8 cellular contexts compared by ENCODE assay signal in genomic region chr11:37449146-37449545, GRCh38.
DNase-seq lines count a peak whose midpoint lies in the region; ATAC-seq and TF ChIP-seq lines count a peak whose summit lies in the region.

No MANE protein-coding gene starts in this region.

- H3K36me3 Mint-ChIP-seq in HFFc6 (ENCODE audit: low read depth) = no peaks in the 10 kb centered on the region
- H3K36me3 Mint-ChIP-seq in activated CD4-positive, alpha-beta T cell treated with anti-CD3 and anti-CD28 coated beads for 36 hours (ENCODE audit: low read depth) = no peaks in the 10 kb centered on the region
- H3K36me3 Mint-ChIP-seq in CD4-positive, alpha-beta memory T cell = no peaks in the 10 kb centered on the region
- H3K36me3 Mint-ChIP-seq in activated CD8-positive, alpha-beta T cell treated with anti-CD3 and anti-CD28 coated beads for 36 hours (ENCODE audit: low read depth) = no peaks in the 10 kb centered on the region

- POLR2A ChIA-PET in AG04449 (lab: Yijun Ruan, JAX) = no interaction called here
- POLR2A ChIA-PET in activated CD4-positive, alpha-beta T cell treated with anti-CD3 and anti-CD28 coated beads for 36 hours (lab: Charles Lee) = no interaction called here
- POLR2A ChIA-PET in CD4-positive, alpha-beta memory T cell (lab: Charles Lee; ENCODE audit: partially characterized antibody) = no interaction called here
- POLR2A ChIA-PET in activated CD8-positive, alpha-beta T cell treated with anti-CD3 and anti-CD28 coated beads for 36 hours (lab: Charles Lee) = no interaction called here

- H3K27ac ChIP-seq in CD4-positive, alpha-beta memory T cell (ENCODE audit: low read depth, low read length) = no peak overlapping the region
- H3K27ac ChIP-seq in thyroid gland = no peak overlapping the region

- no peak overlapping the region for H3K4me3 Mint-ChIP-seq in HFFc6
- no peak overlapping the region for H3K4me3 Mint-ChIP-seq in activated CD4-positive, alpha-beta T cell treated with anti-CD3 and anti-CD28 coated beads for 36 hours
- H3K4me3 Mint-ChIP-seq in CD4-positive, alpha-beta memory T cell = no peak overlapping the region
- no peak overlapping the region for H3K4me3 Mint-ChIP-seq in activated CD8-positive, alpha-beta T cell treated with anti-CD3 and anti-CD28 coated beads for 36 hours

- no peaks in the 10 kb centered on the region for H3K27me3 Mint-ChIP-seq in HFFc6 (ENCODE audit: insufficient read depth)
- no peaks in the 10 kb centered on the region for H3K27me3 Mint-ChIP-seq in activated CD4-positive, alpha-beta T cell treated with anti-CD3 and anti-CD28 coated beads for 36 hours
- H3K27me3 Mint-ChIP-seq in CD4-positive, alpha-beta memory T cell = no peaks in the 10 kb centered on the region
- H3K27me3 Mint-ChIP-seq in activated CD8-positive, alpha-beta T cell treated with anti-CD3 and anti-CD28 coated beads for 36 hours = no peaks in the 10 kb centered on the region

- peak; percentile 25 for TF ChIP-seq CTCF in AG04449 (IDR thresholded peaks at IDR 0.05; ENCODE audit: insufficient read depth, low read length, missing control alignments)
- peak; percentile 82 for TF ChIP-seq CTCF in HFFc6 (IDR thresholded peaks at IDR 0.05)
- no peak for TF ChIP-seq CTCF in thyroid gland (IDR thresholded peaks at IDR 0.05)
- no peak for TF ChIP-seq CTCF in activated CD8-positive, alpha-beta T cell treated with anti-CD3 and anti-CD28 coated beads for 36 hours (IDR thresholded peaks at IDR 0.05)

- no peaks in the 10 kb centered on the region for H3K4me1 ChIP-seq in CD4-positive, alpha-beta memory T cell (ENCODE audit: insufficient read depth, low read length)
- H3K4me1 ChIP-seq in thyroid gland = no peaks in the 10 kb centered on the region

- H3K27me3 ChIP-seq in CD4-positive, alpha-beta memory T cell (ENCODE audit: insufficient read depth, low read length) = no peaks in the 10 kb centered on the region
- H3K27me3 ChIP-seq in thyroid gland = no peaks in the 10 kb centered on the region

- intact Hi-C loops in activated CD4-positive, alpha-beta T cell treated with anti-CD3 and anti-CD28 coated beads for 36 hours (cut with DNase I, micrococcal nuclease) = no loop called here
- intact Hi-C loops in CD4-positive, alpha-beta memory T cell (cut with micrococcal nuclease) = no loop called here
- intact Hi-C loops in thyroid gland (cut with DNase I) = no loop called here
- intact Hi-C loops in activated CD8-positive, alpha-beta T cell treated with anti-CD3 and anti-CD28 coated beads for 36 hours (cut with micrococcal nuclease) = no loop called here

- no peak for TF ChIP-seq POLR2A in thyroid gland (IDR thresholded peaks at IDR 0.05)

- H3K9me3 ChIP-seq in CD4-positive, alpha-beta memory T cell (ENCODE audit: control insufficient read depth in 1 of 2, low read length in 2 of 2) = no peaks in the 10 kb centered on the region
- H3K9me3 ChIP-seq in thyroid gland = no peaks in the 10 kb centered on the region

- no peak for ATAC-seq in activated CD4-positive, alpha-beta T cell treated with anti-CD3 and anti-CD28 coated beads for 36 hours
- ATAC-seq in activated CD8-positive, alpha-beta T cell treated with anti-CD3 and anti-CD28 coated beads for 36 hours = no peak

- H3K4me1 Mint-ChIP-seq in HFFc6 (ENCODE audit: low read depth) = peaks cover 35% of the 10 kb centered on the region
- H3K4me1 Mint-ChIP-seq in activated CD4-positive, alpha-beta T cell treated with anti-CD3 and anti-CD28 coated beads for 36 hours = no peaks in the 10 kb centered on the region
- H3K4me1 Mint-ChIP-seq in CD4-positive, alpha-beta memory T cell = no peaks in the 10 kb centered on the region
- H3K4me1 Mint-ChIP-seq in activated CD8-positive, alpha-beta T cell treated with anti-CD3 and anti-CD28 coated beads for 36 hours (ENCODE audit: low read depth) = no peaks in the 10 kb centered on the region

- CTCF ChIA-PET in AG04449 (lab: Yijun Ruan, JAX) = interaction anchor here (0.8 to 1.4 kb wide), 3 partner anchors 50 to 1343 kb away, joined by 3 to 5 read pairs (median 3); no protein-coding TSS in a partner anchor
- CTCF ChIA-PET in activated CD4-positive, alpha-beta T cell treated with anti-CD3 and anti-CD28 coated beads for 36 hours (lab: Charles Lee) = no interaction called here
- CTCF ChIA-PET in CD4-positive, alpha-beta memory T cell (lab: Charles Lee; ENCODE audit: partially characterized antibody) = no interaction called here
- CTCF ChIA-PET in activated CD8-positive, alpha-beta T cell treated with anti-CD3 and anti-CD28 coated beads for 36 hours (lab: Charles Lee) = no interaction called here

- no peaks in the 10 kb centered on the region for H3K36me3 ChIP-seq in CD4-positive, alpha-beta memory T cell (ENCODE audit: insufficient read depth, low read length)
- H3K36me3 ChIP-seq in thyroid gland = no peaks in the 10 kb centered on the region

- 26 to 35% methylated on average over 3 of the region's 3 CpGs for WGBS in thyroid gland, 2 donors

- H3K9me3 Mint-ChIP-seq in HFFc6 = no peaks in the 10 kb centered on the region
- peaks cover 2% of the 10 kb centered on the region for H3K9me3 Mint-ChIP-seq in activated CD4-positive, alpha-beta T cell treated with anti-CD3 and anti-CD28 coated beads for 36 hours (ENCODE audit: low read depth)
- peaks cover 0 to 15% (median 4%) of the 10 kb centered on the region in 8 donors for H3K9me3 Mint-ChIP-seq in CD4-positive, alpha-beta memory T cell
- peaks cover 4% of the 10 kb centered on the region for H3K9me3 Mint-ChIP-seq in activated CD8-positive, alpha-beta T cell treated with anti-CD3 and anti-CD28 coated beads for 36 hours

- no peak overlapping the region for H3K27ac Mint-ChIP-seq in HFFc6
- H3K27ac Mint-ChIP-seq in activated CD4-positive, alpha-beta T cell treated with anti-CD3 and anti-CD28 coated beads for 36 hours = no peak overlapping the region
- no peak overlapping the region for H3K27ac Mint-ChIP-seq in CD4-positive, alpha-beta memory T cell
- no peak overlapping the region for H3K27ac Mint-ChIP-seq in activated CD8-positive, alpha-beta T cell treated with anti-CD3 and anti-CD28 coated beads for 36 hours

- H3K4me3 ChIP-seq in AG04449 (ENCODE audit: low read depth, low read length) (no peak overlapping the region), thyroid gland (replicated peaks in 1 of 3) (no peak overlapping the region)
- H3K4me3 ChIP-seq in CD4-positive, alpha-beta memory T cell (ENCODE audit: low read length in 2 of 2) = no peak overlapping the region

- DNase-seq in AG04449 (ENCODE audit: low read depth, low spot score) = peak; percentile 16
- peak; percentile 56 for DNase-seq in HFFc6
- DNase-seq in SK-N-DZ (ENCODE audit: low spot score) = peak; percentile 56
- peak; percentile 2 to 53 for DNase-seq in hippocampal formation (lab: John Stamatoyannopoulos, UW)
- DNase-seq in activated CD4-positive, alpha-beta T cell treated with anti-CD3 and anti-CD28 coated beads for 36 hours = no peak
- DNase-seq in CD4-positive, alpha-beta memory T cell = no peak
- DNase-seq in thyroid gland = no peak
- DNase-seq in activated CD8-positive, alpha-beta T cell treated with anti-CD3 and anti-CD28 coated beads for 36 hours = no peak

Comparison
In these comparisons a context has a peak if more than half of its experiments do, and no peak if none do; other contexts are left out.
1. DNase-seq: peak in AG04449 (single experiment), HFFc6 (single experiment), SK-N-DZ (single experiment) and hippocampal formation (2 of 2); none in activated CD4-positive, alpha-beta T cell treated with anti-CD3 and anti-CD28 coated beads for 36 hours (single experiment), CD4-positive, alpha-beta memory T cell (0 of 5), thyroid gland (0 of 2) and activated CD8-positive, alpha-beta T cell treated with anti-CD3 and anti-CD28 coated beads for 36 hours (single experiment).
2. CTCF ChIP-seq: peak in AG04449 (single experiment) and HFFc6 (single experiment); none in thyroid gland (0 of 6) and activated CD8-positive, alpha-beta T cell treated with anti-CD3 and anti-CD28 coated beads for 36 hours (single experiment).